In the genomic region with DNA sequence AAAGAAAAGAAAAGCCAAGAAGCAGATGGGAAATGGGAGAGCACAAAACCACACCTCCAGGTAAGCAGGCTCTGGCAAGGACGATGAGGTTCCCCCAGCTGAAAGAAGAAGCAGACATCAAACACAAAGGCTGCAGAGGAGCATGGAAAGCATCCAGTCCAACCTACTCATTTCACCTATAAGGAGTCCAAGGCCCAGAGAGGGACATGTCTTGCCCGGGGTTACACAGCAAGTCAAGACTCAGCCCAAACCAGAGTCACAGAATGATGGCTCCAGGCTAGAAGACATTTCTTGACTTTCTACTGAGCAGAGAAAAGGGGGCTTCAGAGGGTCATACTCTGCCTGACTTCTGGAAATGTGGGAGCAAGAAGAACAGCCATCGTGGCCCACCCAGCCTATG, we compare ENCODE assay signal across 34 cellular contexts.
"Had no signal": no experiment of that assay in that cellular context is flagged by ENCODE, and none has a peak within 500 bp of the region (broad histone marks: within the 10 kb centered on the region; RNA-seq: fewer than 3 reads in every experiment).

No MANE protein-coding gene starts in this region.

- H3K27ac ChIP-seq: ascending aorta, brain microvascular endothelial cell, VCaP had no signal

- H3K4me3 ChIP-seq: ascending aorta, breast epithelium had no signal

- H3K27me3 ChIP-seq: ascending aorta, brain microvascular endothelial cell, breast epithelium had no signal

- FAIRE-seq: colon, TTC549 had no signal

- ATAC-seq: activated CD4-positive, alpha-beta T cell treated with anti-CD3 and anti-CD28 coated beads for 36 hours; activated CD4-positive, CD25-positive, alpha-beta regulatory T cell treated with anti-CD3 and anti-CD28 coated beads, Interleukin-2, amount 50 U/mL, for 24 hours; activated CD8-positive, alpha-beta T cell treated with anti-CD3 and anti-CD28 coated beads for 36 hours; activated naive CD8-positive, alpha-beta T cell treated with anti-CD3 and anti-CD28 coated beads, Interleukin-2, amount 50 U/mL, for 24 hours had no signal

- H3K36me3 ChIP-seq: ascending aorta, brain microvascular endothelial cell, breast epithelium had no signal

- H3K9me3 ChIP-seq: ascending aorta, breast epithelium had no signal

- DNase-seq: activated CD4-positive, alpha-beta memory T cell treated with anti-CD3 and anti-CD28 coated beads for 36 hours; activated CD4-positive, alpha-beta T cell treated with anti-CD3 and anti-CD28 coated beads for 1 hour; activated CD4-positive, alpha-beta T cell treated with anti-CD3 and anti-CD28 coated beads for 36 hours; activated CD4-positive, alpha-beta T cell treated with anti-CD3 and anti-CD28 coated beads for 48 hours; activated CD4-positive, alpha-beta T cell treated with anti-CD3 and anti-CD28 coated beads, Interleukin-2, amount 10 ng/mL, durations not matched to agents 7 days and 5 days; activated CD4-positive, CD25-positive, alpha-beta regulatory T cell; activated CD8-positive, alpha-beta memory T cell treated with anti-CD3 and anti-CD28 coated beads, Interleukin-2, amount 50 U/mL, for 48 hours; activated CD8-positive, alpha-beta T cell treated with anti-CD3 and anti-CD28 coated beads for 36 hours; activated effector memory CD4-positive, alpha-beta T cell treated with Interleukin-2 at 50 U/mL for 16 hours; activated gamma-delta T cell; activated naive CD4-positive, alpha-beta T cell treated with anti-CD3 and anti-CD28 coated beads, Interleukin-2, amount 10 ng/mL, durations not matched to agents 7 days and 5 days; activated naive CD4-positive, alpha-beta T cell treated with Interleukin-2 at 50 U/mL for 16 hours; activated naive CD8-positive, alpha-beta T cell treated with anti-CD3 and anti-CD28 coated beads, Interleukin-2, amount 10 ng/mL, durations not matched to agents 7 days and 5 days; activated naive CD8-positive, alpha-beta T cell treated with anti-CD3 and anti-CD28 coated beads, Interleukin-2, amount 50 U/mL, for 24 hours; activated T-cell treated with anti-CD3 and anti-CD28 coated beads, Interleukin-2, amount 50 U/mL, for 24 hours; activated T-cell treated with anti-CD3 and anti-CD28 coated beads, Interleukin-2, amount 50 U/mL, for 48 hours; amygdala; anterior cingulate cortex; brain microvascular endothelial cell; central memory CD4-positive, alpha-beta T cell; T-helper 1 cell; T-helper 2 cell; T-helper 9 cell had no signal

- H3K4me3 Mint-ChIP-seq: activated CD4-positive, alpha-beta memory T cell treated with anti-CD3 and anti-CD28 coated beads for 36 hours; activated CD4-positive, alpha-beta T cell treated with anti-CD3 and anti-CD28 coated beads for 36 hours; activated CD4-positive, alpha-beta T cell treated with anti-CD3 and anti-CD28 coated beads, Interleukin-2, amount 10 ng/mL, durations not matched to agents 7 days and 5 days; activated CD8-positive, alpha-beta T cell treated with anti-CD3 and anti-CD28 coated beads for 36 hours; activated naive CD4-positive, alpha-beta T cell treated with anti-CD3 and anti-CD28 coated beads, Interleukin-2, amount 10 ng/mL, durations not matched to agents 7 days and 5 days; activated naive CD4-positive, alpha-beta T cell treated with anti-CD3 and anti-CD28 coated beads, Interleukin-2, amount 50 U/mL, for 24 hours; activated naive CD8-positive, alpha-beta T cell; activated naive CD8-positive, alpha-beta T cell treated with anti-CD3 and anti-CD28 coated beads, Interleukin-2, amount 10 ng/mL, durations not matched to agents 7 days and 5 days; activated naive CD8-positive, alpha-beta T cell treated with anti-CD3 and anti-CD28 coated beads, Interleukin-2, amount 50 U/mL, for 24 hours; activated T-cell treated with anti-CD3 and anti-CD28 coated beads, Interleukin-2, amount 50 U/mL, for 24 hours; T-helper 1 cell treated with Interleukin-12 subunit alpha and Interleukin-12 subunit beta and Interleukin-4 antibody, amounts not matched to agents 30 μg/mL and 1 μg/mL, for 36 hours; T-helper 2 cell treated with Interferon-gamma antibody and Interleukin-4, amounts not matched to agents 5 μg/mL and 100 μg/mL, for 36 hours had no signal

- H3K27ac Mint-ChIP-seq: activated CD4-positive, alpha-beta memory T cell treated with anti-CD3 and anti-CD28 coated beads for 36 hours; activated CD4-positive, alpha-beta T cell treated with anti-CD3 and anti-CD28 coated beads for 36 hours; activated CD4-positive, alpha-beta T cell treated with anti-CD3 and anti-CD28 coated beads, Interleukin-2, amount 10 ng/mL, durations not matched to agents 7 days and 5 days; activated CD8-positive, alpha-beta T cell treated with anti-CD3 and anti-CD28 coated beads for 36 hours; activated naive CD4-positive, alpha-beta T cell treated with anti-CD3 and anti-CD28 coated beads, Interleukin-2, amount 10 ng/mL, durations not matched to agents 7 days and 5 days; activated naive CD4-positive, alpha-beta T cell treated with anti-CD3 and anti-CD28 coated beads, Interleukin-2, amount 50 U/mL, for 24 hours; activated naive CD8-positive, alpha-beta T cell; activated naive CD8-positive, alpha-beta T cell treated with anti-CD3 and anti-CD28 coated beads, Interleukin-2, amount 10 ng/mL, durations not matched to agents 7 days and 5 days; activated naive CD8-positive, alpha-beta T cell treated with anti-CD3 and anti-CD28 coated beads, Interleukin-2, amount 50 U/mL, for 24 hours; activated T-cell treated with anti-CD3 and anti-CD28 coated beads, Interleukin-2, amount 50 U/mL, for 24 hours; activated T-helper 2 cell treated with anti-CD3 and anti-CD28 coated beads, Interferon-gamma antibody, Interleukin-2, Interleukin-4, amounts not matched to agents 10 μg/mL and 5 μg/mL and 100 μg/mL, durations not matched to agents 14 hours and 24 hours and 36 hours; T-helper 1 cell treated with Interleukin-12 subunit alpha and Interleukin-12 subunit beta and Interleukin-4 antibody, amounts not matched to agents 30 μg/mL and 1 μg/mL, for 36 hours; T-helper 2 cell treated with Interferon-gamma antibody and Interleukin-4, amounts not matched to agents 5 μg/mL and 100 μg/mL, for 36 hours had no signal

- H3K36me3 Mint-ChIP-seq: activated CD4-positive, alpha-beta memory T cell treated with anti-CD3 and anti-CD28 coated beads for 36 hours; activated naive CD4-positive, alpha-beta T cell treated with anti-CD3 and anti-CD28 coated beads, Interleukin-2, amount 10 ng/mL, durations not matched to agents 7 days and 5 days; activated naive CD4-positive, alpha-beta T cell treated with anti-CD3 and anti-CD28 coated beads, Interleukin-2, amount 50 U/mL, for 24 hours; activated naive CD8-positive, alpha-beta T cell; activated naive CD8-positive, alpha-beta T cell treated with anti-CD3 and anti-CD28 coated beads, Interleukin-2, amount 10 ng/mL, durations not matched to agents 7 days and 5 days had no signal

- H3K9me3 Mint-ChIP-seq: activated CD4-positive, alpha-beta memory T cell treated with anti-CD3 and anti-CD28 coated beads for 36 hours; activated CD4-positive, alpha-beta T cell treated with anti-CD3 and anti-CD28 coated beads, Interleukin-2, amount 10 ng/mL, durations not matched to agents 7 days and 5 days; activated CD8-positive, alpha-beta T cell treated with anti-CD3 and anti-CD28 coated beads for 36 hours; activated naive CD4-positive, alpha-beta T cell treated with anti-CD3 and anti-CD28 coated beads, Interleukin-2, amount 10 ng/mL, durations not matched to agents 7 days and 5 days; activated naive CD4-positive, alpha-beta T cell treated with anti-CD3 and anti-CD28 coated beads, Interleukin-2, amount 50 U/mL, for 24 hours; activated naive CD8-positive, alpha-beta T cell treated with anti-CD3 and anti-CD28 coated beads, Interleukin-2, amount 10 ng/mL, durations not matched to agents 7 days and 5 days; activated naive CD8-positive, alpha-beta T cell treated with anti-CD3 and anti-CD28 coated beads, Interleukin-2, amount 50 U/mL, for 24 hours; activated T-cell treated with anti-CD3 and anti-CD28 coated beads, Interleukin-2, amount 50 U/mL, for 24 hours; activated T-helper 2 cell treated with anti-CD3 and anti-CD28 coated beads, Interferon-gamma antibody, Interleukin-2, Interleukin-4, amounts not matched to agents 10 μg/mL and 5 μg/mL and 100 μg/mL, durations not matched to agents 14 hours and 24 hours and 36 hours; T-helper 1 cell treated with Interleukin-12 subunit alpha and Interleukin-12 subunit beta and Interleukin-4 antibody, amounts not matched to agents 30 μg/mL and 1 μg/mL, for 36 hours; T-helper 2 cell treated with Interferon-gamma antibody and Interleukin-4, amounts not matched to agents 5 μg/mL and 100 μg/mL, for 36 hours had no signal
